8 cellular contexts compared by ENCODE assay signal in the genomic region with DNA sequence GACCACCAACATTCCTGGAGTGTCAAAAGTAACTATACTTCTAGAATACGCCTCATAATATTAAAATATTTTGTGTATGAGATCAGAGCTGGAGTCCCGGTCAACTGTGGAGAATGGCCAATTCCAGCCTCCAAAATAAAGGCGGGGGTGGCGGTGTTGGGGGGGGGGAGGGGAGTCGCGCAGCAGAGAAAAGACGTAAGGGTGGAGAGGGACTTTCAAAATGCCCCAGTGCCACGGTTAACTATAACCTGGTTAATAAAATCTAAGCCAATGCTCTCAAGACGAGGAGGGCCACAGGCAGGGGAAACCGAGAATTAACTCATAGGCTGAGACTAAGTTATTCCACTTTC. TPM values are rescaled to one million over a fixed set of nuclear protein-coding genes. Genes with fewer than 3 reads are reported as not detected.
DNase-seq lines count a peak whose midpoint lies in the region; ATAC-seq lines count a peak whose summit lies in the region.

No MANE protein-coding gene starts in this region.

- H3K4me3 Mint-ChIP-seq in activated naive CD8-positive, alpha-beta T cell treated with anti-CD3 and anti-CD28 coated beads for 36 hours, result peak overlapping the region; percentile 85

- H3K36me3 Mint-ChIP-seq in activated naive CD8-positive, alpha-beta T cell treated with anti-CD3 and anti-CD28 coated beads for 36 hours, result peaks cover 67% of the 10 kb centered on the region

- no peaks in the 10 kb centered on the region for H3K9me3 ChIP-seq in KOPT-K1 (ENCODE audit: insufficient read depth, low read length, poor library complexity, severe bottlenecking)

- peak overlapping the region; percentile 88 for H3K9ac ChIP-seq in rectal smooth muscle tissue (ENCODE audit: low read length)

- H3K27ac Mint-ChIP-seq in activated naive CD8-positive, alpha-beta T cell treated with anti-CD3 and anti-CD28 coated beads for 36 hours, result peak overlapping the region; percentile 99

- DNase-seq in AG08396 (ENCODE audit: low spot score) (peak; percentile 87), left cardiac atrium (peak; percentile 30), KG1 (lab: John Stamatoyannopoulos, UW) (no peak), SIG-M5 (lab: John Stamatoyannopoulos, UW) (no peak)
- DNase-seq in activated naive CD8-positive, alpha-beta T cell treated with anti-CD3 and anti-CD28 coated beads for 36 hours, result no peak

- H3K9me3 Mint-ChIP-seq in activated naive CD8-positive, alpha-beta T cell treated with anti-CD3 and anti-CD28 coated beads for 36 hours, result no peaks in the 10 kb centered on the region

- intact Hi-C loops in left cardiac atrium (cut with DNase I), result loop anchor here in 1 of 2 donors (5.0 kb wide), 1 partner anchor 103 kb away; a partner anchor contains a TSS

- peaks cover 6% of the 10 kb centered on the region for H3K4me1 ChIP-seq in rectal smooth muscle tissue (ENCODE audit: control insufficient read depth, insufficient read depth, low read length)

- H3K4me3 ChIP-seq in rectal smooth muscle tissue (ENCODE audit: low read length), result peak overlapping the region; percentile 84

- H3K36me3 ChIP-seq in KOPT-K1 (ENCODE audit: insufficient read depth, low read length) (no peaks in the 10 kb centered on the region), rectal smooth muscle tissue (ENCODE audit: control insufficient read depth, insufficient read depth, low read length) (no peaks in the 10 kb centered on the region)

- H3K27me3 Mint-ChIP-seq in activated naive CD8-positive, alpha-beta T cell treated with anti-CD3 and anti-CD28 coated beads for 36 hours, result peaks cover 5% of the 10 kb centered on the region

- no peaks in the 10 kb centered on the region for H3K27me3 ChIP-seq in rectal smooth muscle tissue (ENCODE audit: control insufficient read depth, insufficient read depth, low read length)

- H3K4me1 Mint-ChIP-seq in activated naive CD8-positive, alpha-beta T cell treated with anti-CD3 and anti-CD28 coated beads for 36 hours, result peaks cover 38% of the 10 kb centered on the region

- H3K27ac ChIP-seq in KOPT-K1 (ENCODE audit: low read depth, low read length, poor library complexity, severe bottlenecking), result peak overlapping the region; percentile 96
- H3K27ac ChIP-seq in rectal smooth muscle tissue (ENCODE audit: low read depth, low read length), result peak overlapping the region; percentile 100

- ATAC-seq in GM18502 (IDR thresholded peaks at IDR 0.05; ENCODE audit: poor library complexity, unreplicated experiment) (peak; percentile 0), left cardiac atrium (peak; percentile 33 to 42)

RNA-seq across cellular contexts. Expression of a gene that starts 1.3 kb away (rescaled TPM):
- 10 to 100 TPM; 93.2 to 97.2 TPM for total RNA-seq in activated naive CD8-positive, alpha-beta T cell treated with anti-CD3 and anti-CD28 coated beads for 36 hours
- 10 to 100 TPM; 22.0 to 28.1 TPM for total RNA-seq in left cardiac atrium

Comparison
In these comparisons a context has a peak if more than half of its experiments do, and no peak if none do; other contexts are left out.
1. DNase-seq: peak in AG08396 (single experiment) and left cardiac atrium (single experiment); none in activated naive CD8-positive, alpha-beta T cell treated with anti-CD3 and anti-CD28 coated beads for 36 hours (single experiment), KG1 (single experiment) and SIG-M5 (single experiment).